9 cellular contexts compared by ENCODE assay signal in genomic region chr16:58337090-58337444, GRCh38. TPM values are rescaled to one million over a fixed set of nuclear protein-coding genes. Genes with fewer than 3 reads are reported as not detected.
DNase-seq lines count a peak whose midpoint lies in the region; ATAC-seq and TF ChIP-seq lines count a peak whose summit lies in the region.
"Had no signal": no experiment of that assay in that cellular context is flagged by ENCODE, and none has a peak within 500 bp of the region (broad histone marks: within the 10 kb centered on the region; RNA-seq: fewer than 3 reads in every experiment).

No MANE protein-coding gene starts in this region.

- WGBS in heart right ventricle, 2 donors = 24 to 43% methylated on average over 9 of the region's 9 CpGs
- WGBS in trophoblast cell (ENCODE audit: extremely low coverage, insufficient coverage, insufficient read length) = no CpG with 5 or more reads among the region's 9 CpGs

- peak in 5 of 8 donors; percentile 21 to 61 (median 38) for ATAC-seq in heart right ventricle
- ATAC-seq in HG02852 (IDR thresholded peaks at IDR 0.05; ENCODE audit: unreplicated experiment) = no peak
- ATAC-seq in GM18511 (IDR thresholded peaks at IDR 0.05; ENCODE audit: unreplicated experiment) = no peak
- ATAC-seq in HG02610 (IDR thresholded peaks at IDR 0.05; ENCODE audit: unreplicated experiment) = no peak

- no peak overlapping the region for H3K27ac ChIP-seq in OCI-LY7 (ENCODE audit: low read depth, low read length, poor library complexity, severe bottlenecking)
- H3K27ac ChIP-seq in heart right ventricle = peak overlapping the region in 8 of 10 donors; percentile 10 to 82 (median 70)
- no peak overlapping the region for H3K27ac ChIP-seq in trophoblast cell (ENCODE audit: low read depth, low read length)
- H3K27ac ChIP-seq in tibial artery = no peak overlapping the region
- H3K27ac ChIP-seq: transverse colon had no signal

- H4K12ac ChIP-seq in trophoblast cell (ENCODE audit: low read depth, low read length) = no peak overlapping the region

- H3K4me1 ChIP-seq in ES-I3 (ENCODE audit: insufficient read depth, low read length) (peaks cover 9% of the 10 kb centered on the region; the same call in 1 of the 2 replicates), OCI-LY7 (ENCODE audit: insufficient read depth, low read length, poor library complexity, severe bottlenecking) (peaks cover 22% of the 10 kb centered on the region), heart right ventricle (peaks cover 5 to 44% (median 29%) of the 10 kb centered on the region in 9 donors), trophoblast cell (ENCODE audit: control insufficient read depth in 1 of 2, insufficient read depth in 2 of 2, low read length in 2 of 2) (no peaks in the 10 kb centered on the region), tibial artery (peaks cover 0 to 12% (median 0%) of the 10 kb centered on the region in 4 donors)

- TF ChIP-seq CTCF in OCI-LY7 (conservative IDR thresholded peaks at IDR 0.05; ENCODE audit: low read length) (0 out of 2 replicates have a peak, but pooled peaks have one; percentile 16), heart right ventricle (IDR thresholded peaks at IDR 0.05) (no peak), tibial artery (IDR thresholded peaks at IDR 0.05) (no peak)

- POLR2A ChIA-PET in OCI-LY7 (lab: Charles Lee) = interaction anchor here (0.6 to 1.7 kb wide), 8 partner anchors 104 to 304 kb away, joined by 3 to 11 read pairs (median 4); no protein-coding TSS in a partner anchor

- H2BK5ac ChIP-seq in trophoblast cell (ENCODE audit: low read depth, low read length, poor library complexity) = no peak overlapping the region

- no peaks in the 10 kb centered on the region for H3K9me3 ChIP-seq in ES-I3 (ENCODE audit: control insufficient read depth, insufficient read depth, low read length)
- peaks cover 5% of the 10 kb centered on the region; the same call in 1 of the 2 replicates for H3K9me3 ChIP-seq in OCI-LY7 (ENCODE audit: low read length)
- H3K9me3 ChIP-seq in heart right ventricle = no peaks in the 10 kb centered on the region
- no peaks in the 10 kb centered on the region for H3K9me3 ChIP-seq in trophoblast cell (ENCODE audit: insufficient read depth, low read depth, low read length)
- H3K9me3 ChIP-seq in tibial artery = no peaks in the 10 kb centered on the region
- H3K9me3 ChIP-seq: transverse colon had no signal

- no peak overlapping the region for H3K14ac ChIP-seq in trophoblast cell (ENCODE audit: low read length)

- H3K36me3 ChIP-seq in ES-I3 (ENCODE audit: insufficient read depth, low read length) (no peaks in the 10 kb centered on the region), OCI-LY7 (ENCODE audit: insufficient read depth, low read length) (no peaks in the 10 kb centered on the region), heart right ventricle (no peaks in the 10 kb centered on the region), trophoblast cell (ENCODE audit: control insufficient read depth in 1 of 2, insufficient read depth in 2 of 2, low read length in 2 of 2) (no peaks in the 10 kb centered on the region), tibial artery (no peaks in the 10 kb centered on the region)
- H3K36me3 ChIP-seq: transverse colon had no signal

- H2AFZ ChIP-seq in OCI-LY7 (ENCODE audit: low read length) = peak overlapping the region; percentile 68
- no peak overlapping the region for H2AFZ ChIP-seq in trophoblast cell (ENCODE audit: insufficient read depth, low read length, poor library complexity)

- no peak overlapping the region for H4K8ac ChIP-seq in trophoblast cell (ENCODE audit: low read depth, low read length)

- intact Hi-C loops in OCI-LY7 (cut with micrococcal nuclease; ENCODE audit: unreplicated experiment) (no loop called here), heart right ventricle (cut with DNase I) (loop anchor here in 8 of 10 donors (5.0 to 10.0 kb wide), 9 partner anchors 55 to 418 kb away; partner anchors contain the start of genes CNOT1 (in 2 of the 8), GINS3 (in 1 of the 8) and GOT2 (in 1 of the 8)), tibial artery (cut with DNase I; ENCODE audit: low total_unique reads) (loop anchor here (5.0 kb wide), 1 partner anchor 150 kb away; no protein-coding TSS in a partner anchor)

- no peaks in the 10 kb centered on the region for H4K20me1 ChIP-seq in OCI-LY7 (ENCODE audit: insufficient read depth, low read length)

- H3K4me3 ChIP-seq in OCI-LY7 (ENCODE audit: low read depth, low read length, poor library complexity, severe bottlenecking) (no peak overlapping the region), heart right ventricle (peak overlapping the region in 8 of 10 donors; percentile 14 to 50 (median 32)), trophoblast cell (ENCODE audit: low read depth, low read length) (no peak overlapping the region), tibial artery (peak overlapping the region in 1 of 2 donors; percentile 23)

- H3K79me2 ChIP-seq in OCI-LY7 (ENCODE audit: insufficient read depth, low read depth, low read length) (no peaks in the 10 kb centered on the region), trophoblast cell (ENCODE audit: control insufficient read depth, insufficient read depth, low read length, poor library complexity) (no peaks in the 10 kb centered on the region)

- BruUV-seq in OCI-LY7 (replicated peaks; lab: Mats Ljungman, UMichigan) = no TSS peak

- H2BK120ac ChIP-seq in trophoblast cell (ENCODE audit: insufficient read depth, low read length, poor library complexity) = no peak overlapping the region

- H3K27me3 ChIP-seq in heart right ventricle (no peaks in the 10 kb centered on the region), trophoblast cell (ENCODE audit: insufficient read depth, low read length) (no peaks in the 10 kb centered on the region), tibial artery (peaks cover 0 to 5% of the 10 kb centered on the region in 2 donors)

- no peak overlapping the region for H4K91ac ChIP-seq in trophoblast cell (ENCODE audit: low read depth, low read length)

- no peaks in the 10 kb centered on the region for H3K9me2 ChIP-seq in OCI-LY7 (ENCODE audit: insufficient read depth, low read length)

- no peak overlapping the region for H2BK12ac ChIP-seq in trophoblast cell (ENCODE audit: low read length)

- CTCF ChIA-PET in OCI-LY7 (lab: Charles Lee; ENCODE audit: unreplicated experiment) = interaction anchor here (1.0 to 2.0 kb wide), 5 partner anchors 150 to 419 kb away, joined by 3 to 6 read pairs (median 5); no protein-coding TSS in a partner anchor

- no peak overlapping the region for H2AK5ac ChIP-seq in trophoblast cell (ENCODE audit: low read length)

- no peaks in the 10 kb centered on the region for H3K79me1 ChIP-seq in trophoblast cell (ENCODE audit: low read length)

- no peak overlapping the region for H3K18ac ChIP-seq in trophoblast cell (ENCODE audit: low read length)

- H3K4ac ChIP-seq in trophoblast cell (ENCODE audit: low read depth, low read length) = no peak overlapping the region

- H3K9ac ChIP-seq in ES-I3 (ENCODE audit: low read depth, low read length) (peak overlapping the region; percentile 23; the same call in 1 of the 2 replicates), trophoblast cell (ENCODE audit: low read length) (peak overlapping the region; percentile 43)

- H3K23ac ChIP-seq in trophoblast cell (ENCODE audit: low read length) = no peak overlapping the region

- peak overlapping the region; percentile 40 for H3K4me2 ChIP-seq in OCI-LY7 (ENCODE audit: low read length)
- H3K4me2 ChIP-seq in trophoblast cell (ENCODE audit: low read length) = no peak overlapping the region

- peak; percentile 20 for DNase-seq in OCI-LY7 (ENCODE audit: low spot score)
- no peak for DNase-seq in heart right ventricle
- DNase-seq in trophoblast cell = no peak
- DNase-seq in tibial artery = no peak

RNA-seq across cellular contexts. Expression of gene PRSS54, which starts 42.2 kb away (rescaled TPM):
- not detected in 2 replicates for total RNA-seq in OCI-LY7 (2014; rRNA removed; shearing (Covaris generic))
- total RNA-seq in OCI-LY7 (2022) = not detected in 2 replicates
- total RNA-seq in heart right ventricle = not detected
- not detected for polyA plus RNA-seq in heart right ventricle
- polyA plus RNA-seq in trophoblast cell (2013) = not detected in 2 replicates
- total RNA-seq: transverse colon had no signal

RNA-seq across cellular contexts. Expression of gene GINS3, which starts 55.2 kb away (rescaled TPM):
- total RNA-seq in OCI-LY7 (2014; rRNA removed; shearing (Covaris generic)) = 35.7 and 49.1 TPM in 2 replicates
- total RNA-seq in OCI-LY7 (2022) (50.4 and 50.5 TPM in 2 replicates), heart right ventricle (1 to 10 TPM; 4.0 to 8.8 (median 5.5) TPM)
- 10 to 100 TPM in 1 of 2 donors, 1 to 10 TPM in 1; 6.9 to 13.5 TPM for polyA plus RNA-seq in heart right ventricle
- 6.2 and 6.5 TPM in 2 replicates for polyA plus RNA-seq in trophoblast cell (2013)

Comparison
In these comparisons a context has a peak if more than half of its experiments do, and no peak if none do; other contexts are left out.
1. H3K27ac ChIP-seq: peak in heart right ventricle (8 of 10); none in OCI-LY7 (single experiment), trophoblast cell (single experiment) and tibial artery (0 of 2).
2. H3K4me3 ChIP-seq: peak in heart right ventricle (8 of 10); none in OCI-LY7 (single experiment) and trophoblast cell (single experiment).
3. ATAC-seq: peak in heart right ventricle (5 of 8); none in HG02852 (single experiment), GM18511 (single experiment) and HG02610 (single experiment).